In genomic region chr5:149581931-149582768, GRCh38 we compare ENCODE assay signal across 8 cellular contexts. TPM values are rescaled to one million over a fixed set of nuclear protein-coding genes. Genes with fewer than 3 reads are reported as not detected.
DNase-seq lines count a peak whose midpoint lies in the region; ATAC-seq and TF ChIP-seq lines count a peak whose summit lies in the region.

No MANE protein-coding gene starts in this region.

- DNase-seq in C1 segment of cervical spinal cord (lab: John Stamatoyannopoulos, UW) (peak in 9 of 14 donors; percentile 17 to 67 (median 31)), NCI-H146 (lab: John Stamatoyannopoulos, UW) (peak; percentile 81), dorsolateral prefrontal cortex (peak in 2 of 10 donors; percentile 29 to 33), memory B cell (ENCODE audit: low spot score in 2 of 2) (no peak), transverse colon (peak; percentile 44), NCI-H1436 treated with DMSO at 0.1 percent for 48 hours (lab: John Stamatoyannopoulos, UW) (no peak)
- DNase-seq in T-helper 2 cell treated with Interferon-gamma antibody and Interleukin-4, amounts not matched to agents 5 μg/mL and 100 μg/mL, for 36 hours (ENCODE audit: low spot score) = no peak

- H3K36me3 Mint-ChIP-seq in memory B cell = no peaks in the 10 kb centered on the region
- H3K36me3 Mint-ChIP-seq in T-helper 2 cell treated with Interferon-gamma antibody and Interleukin-4, amounts not matched to agents 5 μg/mL and 100 μg/mL, for 36 hours (ENCODE audit: low read depth) = peaks cover under 1% of the 10 kb centered on the region

- intact Hi-C loops in dorsolateral prefrontal cortex (cut with DNase I) (loop anchor here in 1 of 2 donors (5.0 kb wide), 1 partner anchor 35 kb away; no protein-coding TSS in a partner anchor), transverse colon (cut with DNase I; ENCODE audit: low total_unique reads) (no loop called here)

- H3K27me3 ChIP-seq in dorsolateral prefrontal cortex (no peaks in the 10 kb centered on the region), transverse colon (no peaks in the 10 kb centered on the region)

- H3K27ac ChIP-seq in dorsolateral prefrontal cortex = peak overlapping the region; percentile 73 to 99 (median 96)
- H3K27ac ChIP-seq in transverse colon = peak overlapping the region; percentile 89 to 94 (median 93)

- TF ChIP-seq CTCF in dorsolateral prefrontal cortex (IDR thresholded peaks at IDR 0.05 in 54 of 56, conservative IDR thresholded peaks at IDR 0.05 in 2 of 56; ENCODE audit: low read depth in 1 of 56, partially characterized antibody in 56 of 56) = peak in 1 of 56 donors; percentile 3
- TF ChIP-seq CTCF in transverse colon (IDR thresholded peaks at IDR 0.05) = no peak

- no peaks in the 10 kb centered on the region for H3K9me3 ChIP-seq in transverse colon

- in situ Hi-C loops in transverse colon (cut with MboI; ENCODE audit: low pct_ligation_motif_present in 1 of 4, low pct_unique_long_range_greater_than_20kb in 1 of 4, low sequenced_read_pairs in 3 of 4) = no loop called here

- ATAC-seq in memory B cell (ENCODE audit: low read depth) (no peak), GM21447 (IDR thresholded peaks at IDR 0.05; ENCODE audit: unreplicated experiment) (no peak)

- H3K27ac Mint-ChIP-seq in memory B cell = no peak overlapping the region
- no peak overlapping the region for H3K27ac Mint-ChIP-seq in T-helper 2 cell treated with Interferon-gamma antibody and Interleukin-4, amounts not matched to agents 5 μg/mL and 100 μg/mL, for 36 hours

- H3K4me3 Mint-ChIP-seq in memory B cell = peak overlapping the region; percentile 53
- no peak overlapping the region for H3K4me3 Mint-ChIP-seq in T-helper 2 cell treated with Interferon-gamma antibody and Interleukin-4, amounts not matched to agents 5 μg/mL and 100 μg/mL, for 36 hours

- H3K4me1 Mint-ChIP-seq in memory B cell = peaks cover 5% of the 10 kb centered on the region
- peaks cover 12% of the 10 kb centered on the region for H3K4me1 Mint-ChIP-seq in T-helper 2 cell treated with Interferon-gamma antibody and Interleukin-4, amounts not matched to agents 5 μg/mL and 100 μg/mL, for 36 hours (ENCODE audit: low read depth)

- no peaks in the 10 kb centered on the region for H3K36me3 ChIP-seq in transverse colon

- 26 to 33% methylated on average over 3 to 9 of the region's 9 CpGs for WGBS in transverse colon (ENCODE audit: low coverage in 1 of 2), 2 donors

- H3K4me3 ChIP-seq in dorsolateral prefrontal cortex (peak overlapping the region; percentile 39 to 84 (median 70)), transverse colon (peak overlapping the region; percentile 42 to 73 (median 62))

- peaks cover 24 to 47% (median 36%) of the 10 kb centered on the region in 4 donors for H3K4me1 ChIP-seq in transverse colon

- H3K9me3 Mint-ChIP-seq in memory B cell = no peaks in the 10 kb centered on the region
- H3K9me3 Mint-ChIP-seq in T-helper 2 cell treated with Interferon-gamma antibody and Interleukin-4, amounts not matched to agents 5 μg/mL and 100 μg/mL, for 36 hours = no peaks in the 10 kb centered on the region

- no peaks in the 10 kb centered on the region for H3K27me3 Mint-ChIP-seq in memory B cell
- H3K27me3 Mint-ChIP-seq in T-helper 2 cell treated with Interferon-gamma antibody and Interleukin-4, amounts not matched to agents 5 μg/mL and 100 μg/mL, for 36 hours (ENCODE audit: low read depth) = peaks cover 3% of the 10 kb centered on the region

- TF ChIP-seq EP300 in transverse colon (IDR thresholded peaks at IDR 0.05; ENCODE audit: low read depth) = no peak

- TF ChIP-seq POLR2A in transverse colon (IDR thresholded peaks at IDR 0.05) = peak; percentile 60

RNA-seq across cellular contexts. Expression of gene ARHGEF37, which starts 0.9 kb away (rescaled TPM):
- total RNA-seq in dorsolateral prefrontal cortex (10 to 100 TPM; 12.0 to 71.9 (median 27.0) TPM), transverse colon (10 to 100 TPM; 14.2 to 27.5 (median 21.7) TPM)

RNA-seq across cellular contexts. Expression of gene CSNK1A1, which starts 30.9 kb away (rescaled TPM):
- total RNA-seq in dorsolateral prefrontal cortex = 100 to 1,000 TPM; 164 to 228 (median 189) TPM
- 100 to 1,000 TPM; 159 to 260 (median 184) TPM for total RNA-seq in transverse colon

Comparison
In these comparisons a context has a peak if more than half of its experiments do, and no peak if none do; other contexts are left out.
1. DNase-seq: peak in C1 segment of cervical spinal cord (9 of 14), NCI-H146 (single experiment) and transverse colon (single experiment); none in memory B cell (0 of 2), NCI-H1436 treated with DMSO at 0.1 percent for 48 hours (single experiment) and T-helper 2 cell treated with Interferon-gamma antibody and Interleukin-4, amounts not matched to agents 5 μg/mL and 100 μg/mL, for 36 hours (single experiment).